ENCODE assay signal across 8 cellular contexts in the genomic region with DNA sequence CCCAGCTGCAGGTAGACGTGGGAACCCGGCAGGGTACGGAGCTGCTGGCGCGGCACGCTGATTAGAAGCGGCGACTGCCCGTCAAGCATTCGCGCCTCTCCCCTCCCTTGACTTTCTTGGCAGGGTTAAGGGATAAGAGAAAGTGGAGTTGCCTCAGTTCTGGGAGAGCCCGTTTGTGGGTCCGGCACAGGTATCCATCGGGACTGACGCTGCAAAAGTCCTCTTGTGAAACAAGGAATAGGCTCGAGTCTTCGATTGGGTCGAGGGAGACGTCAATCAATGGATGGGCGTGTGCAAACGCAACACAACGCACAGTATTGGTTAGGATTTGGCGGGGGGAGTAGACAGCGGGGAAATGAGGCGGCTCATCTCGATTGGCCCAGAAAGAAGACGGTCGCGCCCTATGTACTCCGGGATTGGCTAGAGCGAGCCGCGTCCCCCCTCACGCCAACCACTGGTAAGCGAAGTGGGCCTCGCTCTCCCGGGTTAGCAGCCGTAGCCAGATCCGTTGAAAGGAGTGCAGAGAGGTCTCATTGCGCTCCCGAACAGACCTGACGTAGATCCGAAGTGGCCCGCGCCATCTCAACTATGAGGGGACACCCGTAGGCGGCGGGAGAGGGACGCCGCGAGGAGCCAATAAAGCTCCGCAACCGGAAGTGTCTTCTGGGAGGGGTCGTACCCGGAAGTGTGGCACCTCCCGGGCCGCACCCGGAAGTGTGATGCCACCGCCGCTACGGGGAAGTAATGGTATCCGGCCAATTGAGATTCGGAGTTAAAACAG. TPM values are rescaled to one million over a fixed set of nuclear protein-coding genes. Genes with fewer than 3 reads are reported as not detected.
DNase-seq lines count a peak whose midpoint lies in the region; ATAC-seq, FAIRE-seq and TF ChIP-seq lines count a peak whose summit lies in the region.

A gene (plus strand): TSS at position 713 of the 781 bp plus-strand sequence. CDS start 296 bp downstream, outside the sequence.

- POLR2A ChIA-PET in T-cell (lab: Charles Lee): no interaction called here

- peaks cover 43 to 49% (median 48%) of the 10 kb centered on the region in 3 donors for H3K4me1 Mint-ChIP-seq in T-cell

- peaks cover 11% of the 10 kb centered on the region for H3K79me1 ChIP-seq in trophoblast cell (ENCODE audit: low read length)

- peak within 1 kb of the TSS; percentile 80 for H2AFZ ChIP-seq in trophoblast cell (ENCODE audit: insufficient read depth, low read length, poor library complexity)

- FAIRE-seq in GM12891 (lab: Jason Lieb, UNC): peak; percentile 99

- in situ Hi-C loops in transverse colon (cut with MboI; ENCODE audit: low pct_ligation_motif_present in 1 of 4, low pct_unique_long_range_greater_than_20kb in 1 of 4, low sequenced_read_pairs in 3 of 4): loop anchor here in 1 of 4 donors (25.0 kb wide), 1 partner anchor 1553 kb away; a partner anchor contains a TSS

- H3K79me2 ChIP-seq in trophoblast cell (ENCODE audit: control insufficient read depth, insufficient read depth, low read length, poor library complexity): peaks cover 7% of the 10 kb centered on the region

- H4K8ac ChIP-seq in trophoblast cell (ENCODE audit: low read depth, low read length): peak within 1 kb of the TSS; percentile 90

- 0% methylated on average over 63 of the region's 63 CpGs for WGBS in adipose tissue, 3 donors
- WGBS in trophoblast cell (ENCODE audit: extremely low coverage, insufficient coverage, insufficient read length): no CpG with 5 or more reads among the region's 63 CpGs
- 0% methylated on average over 61 of the region's 63 CpGs; no CpG with 5 or more reads in 1 of the 2 donors for WGBS in transverse colon (ENCODE audit: low coverage in 1 of 2), 2 donors

- peaks cover 26% of the 10 kb centered on the region in 2 experiments for H3K36me3 ChIP-seq in trophoblast cell (ENCODE audit: control insufficient read depth in 1 of 2, insufficient read depth in 2 of 2, low read length in 2 of 2)
- peaks cover 0 to 5% (median 0%) of the 10 kb centered on the region in 4 donors for H3K36me3 ChIP-seq in transverse colon

- intact Hi-C loops in cardiac septum (cut with DNase I) (no loop called here), transverse colon (cut with DNase I; ENCODE audit: low total_unique reads) (no loop called here)

- no peak within 1 kb of the TSS for H2BK12ac ChIP-seq in trophoblast cell (ENCODE audit: low read length)

- peak; percentile 67 for TF ChIP-seq POLR2A in GM12891 (IDR thresholded peaks at IDR 0.05; ENCODE audit: low read depth, low read length)
- TF ChIP-seq POLR2A in transverse colon (IDR thresholded peaks at IDR 0.05): peak; percentile 86

- H3K4ac ChIP-seq in trophoblast cell (ENCODE audit: low read depth, low read length): peak within 1 kb of the TSS; percentile 57

- H3K18ac ChIP-seq in trophoblast cell (ENCODE audit: low read length): peak within 1 kb of the TSS; percentile 64

- H2BK5ac ChIP-seq in trophoblast cell (ENCODE audit: low read depth, low read length, poor library complexity): peak within 1 kb of the TSS; percentile 70

- H4K91ac ChIP-seq in trophoblast cell (ENCODE audit: low read depth, low read length): peak within 1 kb of the TSS; percentile 82

- H3K9me3 Mint-ChIP-seq in T-cell: no peaks in the 10 kb centered on the region

- TF ChIP-seq EP300 in transverse colon (IDR thresholded peaks at IDR 0.05; ENCODE audit: low read depth): no peak

- peak within 1 kb of the TSS; percentile 99 to 100 for H3K27ac Mint-ChIP-seq in T-cell

- H4K12ac ChIP-seq in trophoblast cell (ENCODE audit: low read depth, low read length): peak within 1 kb of the TSS; percentile 85

- H2AK5ac ChIP-seq in trophoblast cell (ENCODE audit: low read length): peak within 1 kb of the TSS; percentile 45

- CTCF ChIA-PET in T-cell (lab: Charles Lee): interaction anchor here in 1 of 2 donors (0.7 kb wide), 2 partner anchors 1544 to 1991 kb away, joined by 3 read pairs; a partner anchor contains a TSS

- peak within 1 kb of the TSS; percentile 78 for H2BK120ac ChIP-seq in trophoblast cell (ENCODE audit: insufficient read depth, low read length, poor library complexity)

- H3K27me3 ChIP-seq in trophoblast cell (ENCODE audit: insufficient read depth, low read length) (no peaks in the 10 kb centered on the region), transverse colon (no peaks in the 10 kb centered on the region)

- DNase-seq in GM12891 (ENCODE audit: insufficient read length, low spot score): peak; percentile 90
- peak; percentile 94 for DNase-seq in NCI-H1436 treated with DMSO at 0.1 percent for 48 hours (lab: John Stamatoyannopoulos, UW)
- peak; percentile 84 to 98 (median 95) for DNase-seq in T-cell
- peak; percentile 98 for DNase-seq in cardiac septum (ENCODE audit: low spot score)
- DNase-seq in trophoblast cell: peak; percentile 98 to 99
- DNase-seq in transverse colon: peak; percentile 97

- H3K9ac ChIP-seq in trophoblast cell (ENCODE audit: low read length): peak within 1 kb of the TSS; percentile 84

- no peak within 1 kb of the TSS for H3K23ac ChIP-seq in trophoblast cell (ENCODE audit: low read length)

- peak within 1 kb of the TSS; percentile 83 for H3K4me2 ChIP-seq in trophoblast cell (ENCODE audit: low read length)

- H3K9me3 ChIP-seq in trophoblast cell (ENCODE audit: insufficient read depth, low read depth, low read length) (peaks cover 1% of the 10 kb centered on the region), transverse colon (no peaks in the 10 kb centered on the region)

- ATAC-seq in HG02840 (IDR thresholded peaks at IDR 0.05; ENCODE audit: low FRiP score, unreplicated experiment): peak; percentile 98
- ATAC-seq in T-cell (replicated peaks in 1 of 4): peak; percentile 91 to 97 (median 96)

- no peak for TF ChIP-seq CTCF in transverse colon (IDR thresholded peaks at IDR 0.05)

- peak within 1 kb of the TSS; percentile 95 to 97 (median 95) for H3K4me3 Mint-ChIP-seq in T-cell

- H3K36me3 Mint-ChIP-seq in T-cell: peaks cover 31% of the 10 kb centered on the region

- H3K27ac ChIP-seq in adipose tissue (ENCODE audit: low read depth, low read length): peak within 1 kb of the TSS; percentile 94
- peak within 1 kb of the TSS; percentile 97 for H3K27ac ChIP-seq in trophoblast cell (ENCODE audit: low read depth, low read length)
- peak within 1 kb of the TSS; percentile 94 to 97 (median 96) for H3K27ac ChIP-seq in transverse colon

- H3K4me1 ChIP-seq in trophoblast cell (ENCODE audit: control insufficient read depth in 1 of 2, insufficient read depth in 2 of 2, low read length in 2 of 2) (peaks cover 0 to 3% of the 10 kb centered on the region in 2 experiments), transverse colon (peaks cover 6 to 15% (median 11%) of the 10 kb centered on the region in 4 donors)

- peak within 1 kb of the TSS; percentile 85 for H3K14ac ChIP-seq in trophoblast cell (ENCODE audit: low read length)

- peaks cover 3 to 4% of the 10 kb centered on the region in 2 donors for H3K27me3 Mint-ChIP-seq in T-cell

- H3K4me3 ChIP-seq in trophoblast cell (ENCODE audit: low read depth, low read length) (peak within 1 kb of the TSS; percentile 89), transverse colon (peak within 1 kb of the TSS; percentile 54 to 95 (median 69))

TF ChIP-seq in GM12891, 5 proteins besides CTCF, POLR2A, EP300 and RAD21:
- TF ChIP-seq PAX5 (IDR thresholded peaks at IDR 0.05; ENCODE audit: insufficient read depth, low read length, severe bottlenecking): no peak
- TF ChIP-seq POU2F2 (IDR thresholded peaks at IDR 0.05; ENCODE audit: low read depth, low read length): 0 out of 2 replicates have a peak, but pooled peaks have one; percentile 20
- peak; percentile 94 for TF ChIP-seq POLR2AphosphoS5 (IDR thresholded peaks at IDR 0.05; ENCODE audit: low read depth, low read length)
- peak; percentile 4; the same call in 1 of the 2 replicates for TF ChIP-seq SPI1 (IDR thresholded peaks at IDR 0.05; ENCODE audit: low read depth, low read length)
- peak; percentile 78 for TF ChIP-seq TAF1 (IDR thresholded peaks at IDR 0.05; ENCODE audit: low read depth, low read length)

RNA-seq across cellular contexts. Expression of the gene that starts here (rescaled TPM):
- 22.4 TPM for polyA plus RNA-seq in GM12891 (2012; ENCODE audit: low read depth, missing spikeins)
- 10 to 100 TPM; 60.8 to 91.8 (median 81.9) TPM for total RNA-seq in T-cell
- 10 to 100 TPM; 12.5 to 22.9 (median 14.2) TPM for polyA plus RNA-seq in adipose tissue
- 21.3 TPM for total RNA-seq in cardiac septum
- 37.5 and 38.8 TPM in 2 replicates for polyA plus RNA-seq in trophoblast cell (2013)
- total RNA-seq in transverse colon: 100 to 1,000 TPM in 1 of 4 donors, 10 to 100 TPM in 3; 35.6 to 119 (median 55.9) TPM

Comparison
In these comparisons a context has a peak if more than half of its experiments do, and no peak if none do; other contexts are left out.
1. Peak in every context shown above with its lines: DNase-seq, ATAC-seq, H3K4me3 ChIP-seq and H3K27ac ChIP-seq.